34 cellular contexts compared by ENCODE assay signal in genomic region chr1:3490046-3490745, GRCh38. TPM values are rescaled to one million over a fixed set of nuclear protein-coding genes. Genes with fewer than 3 reads are reported as not detected.
"Had no signal": no experiment of that assay in that cellular context is flagged by ENCODE, and none has a peak within 500 bp of the region (broad histone marks: within the 10 kb centered on the region; RNA-seq: fewer than 3 reads in every experiment).

No MANE protein-coding gene starts in this region.

- DNase-seq: activated B cell treated with CpG ODN at 0.5 μM for 24 hours; activated CD4-positive, alpha-beta memory T cell treated with anti-CD3 and anti-CD28 coated beads, Interleukin-2, amount 10 ng/mL, durations not matched to agents 7 days and 5 days; activated CD4-positive, alpha-beta T cell treated with anti-CD3 and anti-CD28 coated beads for 36 hours; activated CD4-positive, alpha-beta T cell treated with anti-CD3 and anti-CD28 coated beads for 48 hours; activated CD4-positive, alpha-beta T cell treated with anti-CD3 and anti-CD28 coated beads, Interleukin-2, amount 10 ng/mL, durations not matched to agents 7 days and 5 days; activated CD4-positive, alpha-beta T cell treated with anti-CD3 and anti-CD28 coated beads, Interleukin-2, amount 50 U/mL, for 48 hours; activated CD4-positive, CD25-positive, alpha-beta regulatory T cell treated with anti-CD3 and anti-CD28 coated beads, Interleukin-2, amount 50 U/mL, for 72 hours; activated CD8-positive, alpha-beta memory T cell treated with anti-CD3 and anti-CD28 coated beads for 24 hours; activated CD8-positive, alpha-beta memory T cell treated with anti-CD3 and anti-CD28 coated beads, Interleukin-2, amount 10 ng/mL, durations not matched to agents 7 days and 5 days; activated CD8-positive, alpha-beta memory T cell treated with anti-CD3 and anti-CD28 coated beads, Interleukin-2, amount 50 U/mL, for 48 hours; activated CD8-positive, alpha-beta T cell treated with anti-CD3 and anti-CD28 coated beads, Interleukin-2, amount 10 ng/mL, durations not matched to agents 7 days and 5 days; activated effector memory CD4-positive, alpha-beta T cell treated with Interleukin-2 at 50 U/mL for 16 hours; activated gamma-delta T cell; activated naive CD4-positive, alpha-beta T cell treated with anti-CD3 and anti-CD28 coated beads, Interleukin-2, amount 10 ng/mL, durations not matched to agents 7 days and 5 days; activated naive CD4-positive, alpha-beta T cell treated with Interleukin-2 at 50 U/mL for 16 hours; activated naive CD8-positive, alpha-beta T cell treated with anti-CD3 and anti-CD28 coated beads, Interleukin-2, amount 10 ng/mL, durations not matched to agents 7 days and 5 days; activated naive CD8-positive, alpha-beta T cell treated with anti-CD3 and anti-CD28 coated beads, Interleukin-2, amount 50 U/mL, for 24 hours; activated T-cell treated with anti-CD3 and anti-CD28 coated beads, Interleukin-2, amount 50 U/mL, for 24 hours; activated T-cell treated with anti-CD3 and anti-CD28 coated beads, Interleukin-2, amount 50 U/mL, for 48 hours; amygdala; SW 1271; T-helper 1 cell; T-helper 2 cell; T-helper 9 cell had no signal

- FAIRE-seq: bronchial epithelial cell, TTC549 had no signal

- H3K36me3 ChIP-seq: cardiac muscle cell had no signal

- H3K27me3 Mint-ChIP-seq: activated B cell treated with CpG ODN at 0.5 μM for 24 hours; activated CD4-positive, alpha-beta memory T cell treated with anti-CD3 and anti-CD28 coated beads, Interleukin-2, amount 10 ng/mL, durations not matched to agents 7 days and 5 days; activated CD4-positive, alpha-beta T cell treated with anti-CD3 and anti-CD28 coated beads for 36 hours; activated CD4-positive, alpha-beta T cell treated with anti-CD3 and anti-CD28 coated beads, Interleukin-2, amount 10 ng/mL, durations not matched to agents 7 days and 5 days; activated CD8-positive, alpha-beta memory T cell treated with anti-CD3 and anti-CD28 coated beads, Interleukin-2, amount 10 ng/mL, durations not matched to agents 7 days and 5 days; activated naive CD4-positive, alpha-beta T cell treated with anti-CD3 and anti-CD28 coated beads, Interleukin-2, amount 10 ng/mL, durations not matched to agents 7 days and 5 days; activated naive CD4-positive, alpha-beta T cell treated with anti-CD3 and anti-CD28 coated beads, Interleukin-2, amount 50 U/mL, for 24 hours; activated naive CD8-positive, alpha-beta T cell; activated naive CD8-positive, alpha-beta T cell treated with anti-CD3 and anti-CD28 coated beads, Interleukin-2, amount 10 ng/mL, durations not matched to agents 7 days and 5 days; activated naive CD8-positive, alpha-beta T cell treated with anti-CD3 and anti-CD28 coated beads, Interleukin-2, amount 50 U/mL, for 24 hours; activated T-cell treated with anti-CD3 and anti-CD28 coated beads, Interleukin-2, amount 50 U/mL, for 24 hours had no signal

- H3K4me1 ChIP-seq: ascending aorta had no signal

- H3K36me3 Mint-ChIP-seq: activated CD8-positive, alpha-beta memory T cell treated with anti-CD3 and anti-CD28 coated beads, Interleukin-2, amount 10 ng/mL, durations not matched to agents 7 days and 5 days; activated naive CD4-positive, alpha-beta T cell treated with anti-CD3 and anti-CD28 coated beads, Interleukin-2, amount 10 ng/mL, durations not matched to agents 7 days and 5 days had no signal

- H3K27ac Mint-ChIP-seq: activated B cell treated with CpG ODN at 0.5 μM for 24 hours; activated CD4-positive, alpha-beta memory T cell treated with anti-CD3 and anti-CD28 coated beads, Interleukin-2, amount 10 ng/mL, durations not matched to agents 7 days and 5 days; activated CD4-positive, alpha-beta T cell treated with anti-CD3 and anti-CD28 coated beads for 36 hours; activated CD4-positive, alpha-beta T cell treated with anti-CD3 and anti-CD28 coated beads, Interleukin-2, amount 10 ng/mL, durations not matched to agents 7 days and 5 days; activated CD8-positive, alpha-beta memory T cell treated with anti-CD3 and anti-CD28 coated beads, Interleukin-2, amount 10 ng/mL, durations not matched to agents 7 days and 5 days; activated CD8-positive, alpha-beta T cell treated with anti-CD3 and anti-CD28 coated beads, Interleukin-2, amount 10 ng/mL, durations not matched to agents 7 days and 5 days; activated naive CD4-positive, alpha-beta T cell treated with anti-CD3 and anti-CD28 coated beads, Interleukin-2, amount 10 ng/mL, durations not matched to agents 7 days and 5 days; activated naive CD4-positive, alpha-beta T cell treated with anti-CD3 and anti-CD28 coated beads, Interleukin-2, amount 50 U/mL, for 24 hours; activated naive CD8-positive, alpha-beta T cell; activated naive CD8-positive, alpha-beta T cell treated with anti-CD3 and anti-CD28 coated beads, Interleukin-2, amount 10 ng/mL, durations not matched to agents 7 days and 5 days; activated naive CD8-positive, alpha-beta T cell treated with anti-CD3 and anti-CD28 coated beads, Interleukin-2, amount 50 U/mL, for 24 hours; activated T-cell treated with anti-CD3 and anti-CD28 coated beads, Interleukin-2, amount 50 U/mL, for 24 hours; activated T-helper 2 cell treated with anti-CD3 and anti-CD28 coated beads, Interferon-gamma antibody, Interleukin-2, Interleukin-4, amounts not matched to agents 10 μg/mL and 5 μg/mL and 100 μg/mL, durations not matched to agents 14 hours and 24 hours and 36 hours; T-helper 1 cell treated with Interleukin-12 subunit alpha and Interleukin-12 subunit beta and Interleukin-4 antibody, amounts not matched to agents 30 μg/mL and 1 μg/mL, for 36 hours; T-helper 2 cell treated with Interferon-gamma antibody and Interleukin-4, amounts not matched to agents 5 μg/mL and 100 μg/mL, for 36 hours had no signal

- H3K27ac ChIP-seq: ascending aorta, cardiac muscle cell had no signal

- H3K27me3 ChIP-seq: ascending aorta, cardiac muscle cell had no signal

- H3K4me3 ChIP-seq: ascending aorta, cardiac muscle cell had no signal

- H3K9me3 Mint-ChIP-seq: activated CD4-positive, alpha-beta memory T cell treated with anti-CD3 and anti-CD28 coated beads, Interleukin-2, amount 10 ng/mL, durations not matched to agents 7 days and 5 days; activated naive CD4-positive, alpha-beta T cell treated with anti-CD3 and anti-CD28 coated beads, Interleukin-2, amount 50 U/mL, for 24 hours; activated T-helper 2 cell treated with anti-CD3 and anti-CD28 coated beads, Interferon-gamma antibody, Interleukin-2, Interleukin-4, amounts not matched to agents 10 μg/mL and 5 μg/mL and 100 μg/mL, durations not matched to agents 14 hours and 24 hours and 36 hours; central memory CD8-positive, alpha-beta T cell had no signal

- H3K4me3 Mint-ChIP-seq: activated B cell treated with CpG ODN at 0.5 μM for 24 hours; activated CD4-positive, alpha-beta memory T cell treated with anti-CD3 and anti-CD28 coated beads, Interleukin-2, amount 10 ng/mL, durations not matched to agents 7 days and 5 days; activated CD4-positive, alpha-beta T cell treated with anti-CD3 and anti-CD28 coated beads for 36 hours; activated CD4-positive, alpha-beta T cell treated with anti-CD3 and anti-CD28 coated beads, Interleukin-2, amount 10 ng/mL, durations not matched to agents 7 days and 5 days; activated CD8-positive, alpha-beta memory T cell treated with anti-CD3 and anti-CD28 coated beads, Interleukin-2, amount 10 ng/mL, durations not matched to agents 7 days and 5 days; activated CD8-positive, alpha-beta T cell treated with anti-CD3 and anti-CD28 coated beads, Interleukin-2, amount 10 ng/mL, durations not matched to agents 7 days and 5 days; activated naive CD4-positive, alpha-beta T cell treated with anti-CD3 and anti-CD28 coated beads, Interleukin-2, amount 10 ng/mL, durations not matched to agents 7 days and 5 days; activated naive CD4-positive, alpha-beta T cell treated with anti-CD3 and anti-CD28 coated beads, Interleukin-2, amount 50 U/mL, for 24 hours; activated naive CD8-positive, alpha-beta T cell; activated naive CD8-positive, alpha-beta T cell treated with anti-CD3 and anti-CD28 coated beads, Interleukin-2, amount 10 ng/mL, durations not matched to agents 7 days and 5 days; activated naive CD8-positive, alpha-beta T cell treated with anti-CD3 and anti-CD28 coated beads, Interleukin-2, amount 50 U/mL, for 24 hours; activated T-cell treated with anti-CD3 and anti-CD28 coated beads, Interleukin-2, amount 50 U/mL, for 24 hours; T-helper 1 cell treated with Interleukin-12 subunit alpha and Interleukin-12 subunit beta and Interleukin-4 antibody, amounts not matched to agents 30 μg/mL and 1 μg/mL, for 36 hours; T-helper 2 cell treated with Interferon-gamma antibody and Interleukin-4, amounts not matched to agents 5 μg/mL and 100 μg/mL, for 36 hours had no signal

RNA-seq across cellular contexts. Expression of gene ARHGEF16, which starts 35.7 kb away (rescaled TPM):
- total RNA-seq: activated B cell treated with CpG ODN at 0.5 μM for 24 hours; activated CD4-positive, alpha-beta memory T cell treated with anti-CD3 and anti-CD28 coated beads, Interleukin-2, amount 10 ng/mL, durations not matched to agents 7 days and 5 days; activated CD4-positive, alpha-beta T cell treated with anti-CD3 and anti-CD28 coated beads for 36 hours; activated CD4-positive, alpha-beta T cell treated with anti-CD3 and anti-CD28 coated beads, Interleukin-2, amount 10 ng/mL, durations not matched to agents 7 days and 5 days; activated CD8-positive, alpha-beta memory T cell treated with anti-CD3 and anti-CD28 coated beads, Interleukin-2, amount 10 ng/mL, durations not matched to agents 7 days and 5 days; activated CD8-positive, alpha-beta T cell treated with anti-CD3 and anti-CD28 coated beads, Interleukin-2, amount 10 ng/mL, durations not matched to agents 7 days and 5 days; activated naive CD8-positive, alpha-beta T cell treated with anti-CD3 and anti-CD28 coated beads, Interleukin-2, amount 10 ng/mL, durations not matched to agents 7 days and 5 days; activated T-helper 2 cell treated with anti-CD3 and anti-CD28 coated beads, Interferon-gamma antibody, Interleukin-2, Interleukin-4, amounts not matched to agents 10 μg/mL and 5 μg/mL and 100 μg/mL, durations not matched to agents 14 hours and 24 hours and 36 hours; ascending aorta had no signal
